Comparison of ENCODE assay signal across 19 cellular contexts in the genomic region with DNA sequence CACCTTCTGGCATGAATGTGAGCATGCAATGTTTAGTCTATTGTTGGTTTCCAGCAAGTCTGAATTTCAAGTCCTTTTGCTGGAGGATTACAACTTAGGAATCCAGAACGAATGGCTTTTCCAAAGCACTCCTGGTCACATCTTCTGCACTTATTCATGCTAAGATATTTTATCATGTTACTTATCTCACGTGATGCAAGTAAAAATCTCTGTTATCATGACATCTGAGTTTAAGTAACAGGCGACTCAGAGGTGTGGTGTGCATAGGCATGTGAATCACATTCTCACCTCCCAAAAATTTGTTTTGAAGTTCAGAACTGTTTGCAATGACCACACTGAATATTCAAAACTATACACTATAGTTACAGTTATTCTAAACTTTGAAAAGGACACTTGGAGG.
DNase-seq lines count a peak whose midpoint lies in the region; ATAC-seq, FAIRE-seq and TF ChIP-seq lines count a peak whose summit lies in the region.
"Had no signal": no experiment of that assay in that cellular context is flagged by ENCODE, and none has a peak within 500 bp of the region (broad histone marks: within the 10 kb centered on the region; RNA-seq: fewer than 3 reads in every experiment).

No MANE protein-coding gene starts in this region.

- no peak overlapping the region for H3K27ac ChIP-seq in keratinocyte (ENCODE audit: control insufficient read depth, insufficient read depth, low read length)
- H3K27ac ChIP-seq: BLaER1 treated with 17β-estradiol and CSF1 and Interleukin-3, amounts not matched to agents 10 nM and 100 nM; HL-60 had no signal

- ATAC-seq in activated CD4-positive, alpha-beta T cell treated with anti-CD3 and anti-CD28 coated beads for 36 hours: peak; percentile 42
- ATAC-seq in activated T-helper 17 cell treated with anti-CD3 and anti-CD28 coated beads, Interleukin-2, amount 50 U/mL, for 72 hours (replicated peaks): peak; percentile 55
- no peak for ATAC-seq in HG03469 (IDR thresholded peaks at IDR 0.05; ENCODE audit: unreplicated experiment)
- ATAC-seq: HCT116 had no signal

- peaks cover 3% of the 10 kb centered on the region for H3K4me1 ChIP-seq in keratinocyte (ENCODE audit: control insufficient read depth, extremely low read depth, insufficient read depth, low read length)

- no peaks in the 10 kb centered on the region for H3K4me1 Mint-ChIP-seq in activated CD4-positive, alpha-beta T cell treated with anti-CD3 and anti-CD28 coated beads for 36 hours
- H3K4me1 Mint-ChIP-seq in activated T-helper 17 cell treated with anti-CD3 and anti-CD28 coated beads, Interleukin-2, amount 50 U/mL, for 72 hours: no peaks in the 10 kb centered on the region
- H3K4me1 Mint-ChIP-seq: CD8-positive, alpha-beta memory T cell had no signal

- no peak for TF ChIP-seq CTCF in keratinocyte (optimal IDR thresholded peaks at IDR 0.05 in 1 of 3, IDR thresholded peaks at IDR 0.05 in 1 of 3, conservative IDR thresholded peaks at IDR 0.05 in 1 of 3; ENCODE audit: extremely low read depth in 1 of 3, insufficient read depth in 2 of 3, low read length in 3 of 3)

- no peaks in the 10 kb centered on the region for H3K36me3 ChIP-seq in keratinocyte (ENCODE audit: control insufficient read depth in 2 of 2, extremely low read depth in 1 of 2, insufficient read depth in 2 of 2, low read length in 2 of 2)
- H3K36me3 ChIP-seq: BLaER1 treated with 17β-estradiol and CSF1 and Interleukin-3, amounts not matched to agents 10 nM and 100 nM; MG63 had no signal

- H2AFZ ChIP-seq in keratinocyte (ENCODE audit: control insufficient read depth, low read length): no peak overlapping the region

- POLR2A ChIA-PET in activated CD4-positive, alpha-beta T cell treated with anti-CD3 and anti-CD28 coated beads for 36 hours (lab: Charles Lee): no interaction called here

- H3K9me1 ChIP-seq in keratinocyte (ENCODE audit: control insufficient read depth, extremely low read depth, insufficient read depth, low read length): no peaks in the 10 kb centered on the region

- H3K4me2 ChIP-seq in keratinocyte (ENCODE audit: control insufficient read depth, extremely low read depth, insufficient read depth, low read depth, low read length): no peak overlapping the region
- H3K4me2 ChIP-seq: BLaER1 treated with 17β-estradiol and CSF1 and Interleukin-3, amounts not matched to agents 10 nM and 100 nM had no signal

- H3K27me3 Mint-ChIP-seq in activated CD4-positive, alpha-beta T cell treated with anti-CD3 and anti-CD28 coated beads for 36 hours: no peaks in the 10 kb centered on the region
- peaks cover 1% of the 10 kb centered on the region for H3K27me3 Mint-ChIP-seq in activated T-helper 17 cell treated with anti-CD3 and anti-CD28 coated beads, Interleukin-2, amount 50 U/mL, for 72 hours

- peaks cover 2% of the 10 kb centered on the region for H3K9me3 Mint-ChIP-seq in activated CD4-positive, alpha-beta T cell treated with anti-CD3 and anti-CD28 coated beads for 36 hours (ENCODE audit: low read depth)
- no peaks in the 10 kb centered on the region for H3K9me3 Mint-ChIP-seq in activated T-helper 17 cell treated with anti-CD3 and anti-CD28 coated beads, Interleukin-2, amount 50 U/mL, for 72 hours
- H3K9me3 Mint-ChIP-seq: CD8-positive, alpha-beta memory T cell had no signal

- no peaks in the 10 kb centered on the region for H3K27me3 ChIP-seq in keratinocyte (ENCODE audit: control insufficient read depth, extremely low read depth, insufficient read depth, low read length)
- H3K27me3 ChIP-seq: BLaER1 treated with 17β-estradiol and CSF1 and Interleukin-3, amounts not matched to agents 10 nM and 100 nM; MG63 had no signal

- no peak overlapping the region for H3K9ac ChIP-seq in keratinocyte (ENCODE audit: control insufficient read depth, extremely low read depth, insufficient read depth, low read length)
- H3K9ac ChIP-seq: BLaER1 treated with 17β-estradiol and CSF1 and Interleukin-3, amounts not matched to agents 10 nM and 100 nM had no signal

- dilution Hi-C loops in keratinocyte (cut with MboI; ENCODE audit: extremely low pct_ligation_motif_present, low sequenced_read_pairs): no loop called here

- no peaks in the 10 kb centered on the region for H3K36me3 Mint-ChIP-seq in activated CD4-positive, alpha-beta T cell treated with anti-CD3 and anti-CD28 coated beads for 36 hours (ENCODE audit: low read depth)
- H3K36me3 Mint-ChIP-seq in activated T-helper 17 cell treated with anti-CD3 and anti-CD28 coated beads, Interleukin-2, amount 50 U/mL, for 72 hours (ENCODE audit: low read depth): no peaks in the 10 kb centered on the region

- peak; percentile 16 for DNase-seq in activated CD4-positive, alpha-beta T cell treated with anti-CD3 and anti-CD28 coated beads for 36 hours
- DNase-seq in activated CD4-positive, alpha-beta T cell treated with anti-CD3 and anti-CD28 coated beads, Interleukin-2, amount 50 U/mL, for 4 hours: no peak
- DNase-seq in HCEC 1CT: peak; percentile 37
- DNase-seq in keratinocyte (ENCODE audit: low read depth, low spot score): no peak
- no peak for DNase-seq in GF-D8 (lab: John Stamatoyannopoulos, UW)
- DNase-seq in cerebellar nuclear complex (lab: John Stamatoyannopoulos, UW): no peak
- DNase-seq: 8988T; CD8-positive, alpha-beta memory T cell; DND-41; KBM-7; MG63; NCI-H1092; NCI-H1694; NCI-H524 had no signal

- H3K9me3 ChIP-seq in keratinocyte (ENCODE audit: control insufficient read depth, low read depth, low read length): no peaks in the 10 kb centered on the region

- no peaks in the 10 kb centered on the region for H3K79me2 ChIP-seq in keratinocyte (ENCODE audit: control insufficient read depth, insufficient read depth, low read length)

- no peaks in the 10 kb centered on the region for H4K20me1 ChIP-seq in keratinocyte (ENCODE audit: control insufficient read depth, extremely low read depth, insufficient read depth, low read length)
- H4K20me1 ChIP-seq: BLaER1 treated with 17β-estradiol and CSF1 and Interleukin-3, amounts not matched to agents 10 nM and 100 nM had no signal

- no peak overlapping the region for H3K4me3 Mint-ChIP-seq in activated CD4-positive, alpha-beta T cell treated with anti-CD3 and anti-CD28 coated beads for 36 hours
- no peak overlapping the region for H3K4me3 Mint-ChIP-seq in activated T-helper 17 cell treated with anti-CD3 and anti-CD28 coated beads, Interleukin-2, amount 50 U/mL, for 72 hours
- H3K4me3 Mint-ChIP-seq: CD8-positive, alpha-beta memory T cell had no signal

- H3K27ac Mint-ChIP-seq in activated CD4-positive, alpha-beta T cell treated with anti-CD3 and anti-CD28 coated beads for 36 hours: no peak overlapping the region
- H3K27ac Mint-ChIP-seq in activated T-helper 17 cell treated with anti-CD3 and anti-CD28 coated beads, Interleukin-2, amount 50 U/mL, for 72 hours: no peak overlapping the region
- H3K27ac Mint-ChIP-seq: CD8-positive, alpha-beta memory T cell had no signal

- no peak overlapping the region for H3K4me3 ChIP-seq in keratinocyte (ENCODE audit: control insufficient read depth in 2 of 3, extremely low read depth in 1 of 3, insufficient read depth in 2 of 3, low read depth in 1 of 3, low read length in 3 of 3)
- H3K4me3 ChIP-seq: BLaER1 treated with 17β-estradiol and CSF1 and Interleukin-3, amounts not matched to agents 10 nM and 100 nM; MG63 had no signal

- FAIRE-seq in keratinocyte (lab: Jason Lieb, UNC): peak; percentile 49

- intact Hi-C loops in activated CD4-positive, alpha-beta T cell treated with anti-CD3 and anti-CD28 coated beads for 36 hours (cut with DNase I, micrococcal nuclease): no loop called here

- CTCF ChIA-PET in activated CD4-positive, alpha-beta T cell treated with anti-CD3 and anti-CD28 coated beads for 36 hours (lab: Charles Lee): no interaction called here

Comparison
In these comparisons a context has a peak if more than half of its experiments do, and no peak if none do; other contexts are left out.
1. DNase-seq: peak in activated CD4-positive, alpha-beta T cell treated with anti-CD3 and anti-CD28 coated beads for 36 hours (single experiment) and HCEC 1CT (single experiment); none in activated CD4-positive, alpha-beta T cell treated with anti-CD3 and anti-CD28 coated beads, Interleukin-2, amount 50 U/mL, for 4 hours (0 of 2), keratinocyte (single experiment), GF-D8 (single experiment) and cerebellar nuclear complex (0 of 2).